In genomic region chr22:45552017-45552411, GRCh38 we compare ENCODE assay signal across 16 cellular contexts. TPM values are rescaled to one million over a fixed set of nuclear protein-coding genes. Genes with fewer than 3 reads are reported as not detected.
DNase-seq lines count a peak whose midpoint lies in the region; ATAC-seq, FAIRE-seq and TF ChIP-seq lines count a peak whose summit lies in the region.
"Had no signal": no experiment of that assay in that cellular context is flagged by ENCODE, and none has a peak within 500 bp of the region (broad histone marks: within the 10 kb centered on the region; RNA-seq: fewer than 3 reads in every experiment).

No MANE protein-coding gene starts in this region.

- peak overlapping the region; percentile 45; the same call in 1 of the 2 replicates for H3K27ac Mint-ChIP-seq in WTC11
- H3K27ac Mint-ChIP-seq: CD8-positive, alpha-beta T cell had no signal

- H3K9me3 Mint-ChIP-seq in WTC11 = no peaks in the 10 kb centered on the region; the same call in 1 of the 2 replicates
- H3K9me3 Mint-ChIP-seq: CD8-positive, alpha-beta T cell had no signal

- TF ChIP-seq POLR2A in gastroesophageal sphincter (IDR thresholded peaks at IDR 0.05) (no peak), ovary (IDR thresholded peaks at IDR 0.05) (no peak)

- FAIRE-seq in small intestine (lab: Jason Lieb, UNC) = no peak
- FAIRE-seq: G401.6, H1 had no signal

- no peak overlapping the region for H3K4me3 ChIP-seq in gastroesophageal sphincter
- H3K4me3 ChIP-seq in ovary = no peak overlapping the region
- H3K4me3 ChIP-seq in upper lobe of right lung = no peak overlapping the region
- no peak overlapping the region for H3K4me3 ChIP-seq in small intestine (ENCODE audit: low read depth in 1 of 2, low read length in 2 of 2)
- H3K4me3 ChIP-seq: MG63 had no signal

- H3K27me3 Mint-ChIP-seq in WTC11 (ENCODE audit: low read depth) = no peaks in the 10 kb centered on the region

- no peak for DNase-seq in WTC11 (ENCODE audit: low spot score)
- peak in 4 of 5 donors; percentile 48 to 62 (median 61) for DNase-seq in ovary
- no peak for DNase-seq in upper lobe of right lung
- no peak for DNase-seq in hippocampal formation (lab: John Stamatoyannopoulos, UW)
- no peak for DNase-seq in small intestine
- DNase-seq: activated T-cell treated with anti-CD3 and anti-CD28 coated beads for 4 hours; foreskin keratinocyte; MG63; stimulated activated CD4-positive, alpha-beta T cell treated with anti-CD3 and anti-CD28 coated beads, Interleukin-15, amount 100 ng/mL, for 24 hours; SW 1271 had no signal

- 72% methylated on average over 8 of the region's 12 CpGs; no CpG with 5 or more reads in 1 of the 2 donors for WGBS in gastroesophageal sphincter (ENCODE audit: low coverage in 1 of 2), 2 donors
- WGBS in ovary, 3 donors = 52 to 54% (median 54%) methylated on average over 12 of the region's 12 CpGs
- 80 to 87% (median 84%) methylated on average over 12 of the region's 12 CpGs for WGBS in small intestine, 3 donors

- POLR2A ChIA-PET in WTC11 (lab: Charles Lee) = interaction anchor here (0.6 kb wide), 1 partner anchor 34 kb away, joined by 4 read pairs; no protein-coding TSS in a partner anchor

- no peak for TF ChIP-seq CTCF in WTC11 (IDR thresholded peaks at IDR 0.05)
- TF ChIP-seq CTCF in gastroesophageal sphincter (IDR thresholded peaks at IDR 0.05) = no peak
- TF ChIP-seq CTCF in ovary (IDR thresholded peaks at IDR 0.05) = no peak
- TF ChIP-seq CTCF in upper lobe of right lung (IDR thresholded peaks at IDR 0.05) = no peak

- H3K27me3 ChIP-seq in gastroesophageal sphincter (no peaks in the 10 kb centered on the region), ovary (no peaks in the 10 kb centered on the region), upper lobe of right lung (no peaks in the 10 kb centered on the region), small intestine (ENCODE audit: control insufficient read depth in 2 of 2, insufficient read depth in 2 of 2, low read length in 2 of 2) (no peaks in the 10 kb centered on the region)
- H3K27me3 ChIP-seq: foreskin keratinocyte, MG63 had no signal

- H3K4me1 Mint-ChIP-seq in WTC11 = peaks cover 10% of the 10 kb centered on the region

- H3K27ac ChIP-seq in gastroesophageal sphincter (peak overlapping the region; percentile 72 to 92 (median 88)), ovary (peak overlapping the region; percentile 57 to 84), upper lobe of right lung (peak overlapping the region; percentile 80), small intestine (ENCODE audit: low read depth in 1 of 2, low read length in 1 of 2) (peak overlapping the region in 1 of 2 donors; percentile 87)
- H3K27ac ChIP-seq: foreskin keratinocyte had no signal

- ATAC-seq in WTC11 (peak; percentile 15), gastroesophageal sphincter (no peak), upper lobe of right lung (no peak), HG03139 (IDR thresholded peaks at IDR 0.05; ENCODE audit: unreplicated experiment) (no peak)
- ATAC-seq: activated CD4-positive, CD25-positive, alpha-beta regulatory T cell treated with anti-CD3 and anti-CD28 coated beads, Interleukin-2, amount 50 U/mL, for 24 hours; foreskin keratinocyte had no signal

- H3K4me1 ChIP-seq in gastroesophageal sphincter = peaks cover 10 to 71% (median 55%) of the 10 kb centered on the region in 3 donors
- peaks cover 44% of the 10 kb centered on the region for H3K4me1 ChIP-seq in ovary (ENCODE audit: insufficient read depth)
- peaks cover 28% of the 10 kb centered on the region for H3K4me1 ChIP-seq in upper lobe of right lung
- H3K4me1 ChIP-seq in small intestine (ENCODE audit: control insufficient read depth in 2 of 2, insufficient read depth in 1 of 2, low read depth in 1 of 2, low read length in 1 of 2) = no peaks in the 10 kb centered on the region

- CTCF ChIA-PET in WTC11 (lab: Charles Lee) = interaction anchor here (0.6 to 2.3 kb wide), 5 partner anchors 12 to 359 kb away, joined by 3 to 10 read pairs (median 3); partner anchors contain the start of genes RIBC2 and SMC1B

- H3K4me3 Mint-ChIP-seq in WTC11 = no peak overlapping the region
- H3K4me3 Mint-ChIP-seq: CD8-positive, alpha-beta T cell had no signal

- H3K36me3 ChIP-seq in gastroesophageal sphincter (peaks cover 0 to 13% of the 10 kb centered on the region in 2 donors), ovary (no peaks in the 10 kb centered on the region), upper lobe of right lung (no peaks in the 10 kb centered on the region), small intestine (ENCODE audit: control insufficient read depth in 2 of 2, insufficient read depth in 2 of 2, low read length in 2 of 2) (no peaks in the 10 kb centered on the region)

- intact Hi-C loops in ovary (cut with DNase I) = loop anchor here (2.0 to 5.0 kb wide), 5 partner anchors 40 to 285 kb away; no protein-coding TSS in a partner anchor
- intact Hi-C loops in upper lobe of right lung (cut with DNase I) = no loop called here

- H3K36me3 Mint-ChIP-seq in WTC11 = peaks cover 62% of the 10 kb centered on the region
- H3K36me3 Mint-ChIP-seq: CD8-positive, alpha-beta T cell had no signal

- H3K9me3 ChIP-seq in gastroesophageal sphincter (no peaks in the 10 kb centered on the region), ovary (no peaks in the 10 kb centered on the region), upper lobe of right lung (no peaks in the 10 kb centered on the region), small intestine (ENCODE audit: control insufficient read depth, low read depth) (no peaks in the 10 kb centered on the region)
- H3K9me3 ChIP-seq: MG63 had no signal

- TF ChIP-seq EP300 in gastroesophageal sphincter (IDR thresholded peaks at IDR 0.05) = no peak
- TF ChIP-seq EP300 in ovary (IDR thresholded peaks at IDR 0.05) = no peak

TF ChIP-seq in WTC11, 78 proteins besides CTCF, POLR2A, EP300 and RAD21:
- TF ChIP-seq FOXP4 (CRISPR knock-in tag; IDR thresholded peaks at IDR 0.05) (no peak), TCF7 (CRISPR knock-in tag; IDR thresholded peaks at IDR 0.05; ENCODE audit: low read depth) (no peak), ZNF671 (CRISPR knock-in tag; IDR thresholded peaks at IDR 0.05) (no peak), ATF1 (CRISPR knock-in tag; IDR thresholded peaks at IDR 0.05) (no peak), ZNF425 (CRISPR knock-in tag; conservative IDR thresholded peaks at IDR 0.05) (no peak), ATF3 (CRISPR knock-in tag; conservative IDR thresholded peaks at IDR 0.05) (no peak)

RNA-seq across cellular contexts. Expression of gene FBLN1, which starts 49.3 kb away (rescaled TPM):
- 183 to 219 TPM (median 217 TPM) in 3 replicates for total RNA-seq in WTC11 (2021)
- 100 to 1,000 TPM; 241 to 597 (median 382) TPM for total RNA-seq in gastroesophageal sphincter
- 100 to 1,000 TPM in 5 of 7 donors, 10 to 100 TPM in 2; 62.7 to 394 (median 189) TPM for total RNA-seq in ovary
- 100 to 1,000 TPM in 1 of 2 donors, 10 to 100 TPM in 1; 81.7 to 196 TPM for polyA plus RNA-seq in ovary
- 272 TPM for total RNA-seq in upper lobe of right lung
- polyA plus RNA-seq in small intestine = 100 to 1,000 TPM in 1 of 3 donors, 1 to 10 TPM in 1, under 1 TPM in 1; 0.89 to 144 (median 7.8) TPM
- total RNA-seq: CD8-positive, alpha-beta T cell had no signal

Comparison
In these comparisons a context has a peak if more than half of its experiments do, and no peak if none do; other contexts are left out.
1. DNase-seq: peak in ovary (4 of 5); none in WTC11 (single experiment), upper lobe of right lung (single experiment), hippocampal formation (0 of 2) and small intestine (single experiment).